8 cellular contexts compared by ENCODE assay signal in the genomic region with DNA sequence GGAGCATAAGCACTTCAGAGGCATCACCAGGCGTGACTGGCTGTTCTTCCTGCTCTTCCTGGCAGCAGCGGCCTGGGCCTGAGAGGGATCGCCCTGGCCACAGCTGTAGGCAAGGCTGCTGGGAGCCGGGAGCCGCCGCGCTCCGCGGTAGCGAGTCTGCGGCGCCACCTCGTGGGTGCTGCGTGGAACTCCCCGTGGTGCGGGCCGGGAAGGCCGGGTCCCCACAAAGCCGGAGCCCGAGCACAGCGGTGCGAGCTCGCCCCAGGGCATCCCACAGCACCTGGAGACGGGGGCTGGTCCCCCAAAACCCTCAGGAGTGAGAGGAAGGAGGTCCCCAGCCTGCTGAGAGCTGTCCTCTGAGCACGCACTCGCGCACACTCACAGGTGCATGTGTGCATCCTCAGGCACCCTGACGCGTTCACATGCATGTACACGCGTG.
DNase-seq lines count a peak whose midpoint lies in the region; TF ChIP-seq lines count a peak whose summit lies in the region.
"Not testable (repeated sequence)": the region's sequence is repeated elsewhere in the genome, so short reads cannot be mapped to it uniquely, and the experiment has no call there.

No MANE protein-coding gene starts in this region.

- POLR2A ChIA-PET in OCI-LY7 (lab: Charles Lee), result not testable (repeated sequence)

- peak overlapping the region; percentile 56 for H3K27ac ChIP-seq in OCI-LY7 (ENCODE audit: low read depth, low read length, poor library complexity, severe bottlenecking)

- CTCF ChIA-PET in OCI-LY7 (lab: Charles Lee; ENCODE audit: unreplicated experiment), result not testable (repeated sequence)

- in situ Hi-C loops in astrocyte of the cerebellum (cut with HindIII; ENCODE audit: low sequenced_read_pairs), result not testable (repeated sequence)

- not testable (repeated sequence) for BruUV-seq in OCI-LY7 (replicated peaks; lab: Mats Ljungman, UMichigan)

- not testable (repeated sequence) for H3K36me3 ChIP-seq in OCI-LY7 (ENCODE audit: insufficient read depth, low read length)

- not testable (repeated sequence) for H3K79me2 ChIP-seq in OCI-LY7 (ENCODE audit: insufficient read depth, low read depth, low read length)

- intact Hi-C loops in OCI-LY7 (cut with micrococcal nuclease; ENCODE audit: unreplicated experiment), result loop anchor here (5.0 kb wide), 1 partner anchor 201 kb away; no protein-coding TSS in a partner anchor
- intact Hi-C loops in posterior vena cava (cut with DNase I), result not testable (repeated sequence)

- not testable (repeated sequence) for H3K9me2 ChIP-seq in OCI-LY7 (ENCODE audit: insufficient read depth, low read length)

- H3K4me2 ChIP-seq in OCI-LY7 (ENCODE audit: low read length), result peak overlapping the region; percentile 39; the same call in 1 of the 2 replicates

- not testable (repeated sequence) for H3K9me3 ChIP-seq in OCI-LY7 (ENCODE audit: low read length)

- not testable (repeated sequence) for H3K4me3 ChIP-seq in OCI-LY7 (ENCODE audit: low read depth, low read length, poor library complexity, severe bottlenecking); astrocyte of the cerebellum (ENCODE audit: low read depth, low read length); fibroblast of villous mesenchyme (ENCODE audit: low read depth, low read length)

- TF ChIP-seq CTCF in OCI-LY7 (conservative IDR thresholded peaks at IDR 0.05; ENCODE audit: low read length) (peak; percentile 74), astrocyte of the cerebellum (IDR thresholded peaks at IDR 0.05; ENCODE audit: low read depth, low read length, missing control alignments) (peak; percentile 17), fibroblast of villous mesenchyme (IDR thresholded peaks at IDR 0.05; ENCODE audit: insufficient read depth, low read depth, low read length) (peak; percentile 29)

- H3K4me1 ChIP-seq in OCI-LY7 (ENCODE audit: insufficient read depth, low read length, poor library complexity, severe bottlenecking), result peaks cover 28% of the 10 kb centered on the region

- H4K20me1 ChIP-seq in OCI-LY7 (ENCODE audit: insufficient read depth, low read length), result not testable (repeated sequence)

- H2AFZ ChIP-seq in OCI-LY7 (ENCODE audit: low read length), result not testable (repeated sequence)

- DNase-seq in COR-L47 (lab: John Stamatoyannopoulos, UW) (peak; percentile 1), HT1080 (ENCODE audit: low read depth) (peak; percentile 49), OCI-LY7 (ENCODE audit: low spot score) (peak; percentile 56), fibroblast of villous mesenchyme (ENCODE audit: low read depth) (peak; percentile 22), left kidney (ENCODE audit: low read depth, low spot score) (peak; percentile 1), posterior vena cava (ENCODE audit: low spot score) (peak; percentile 90), ureter (ENCODE audit: low spot score) (peak; percentile 71)
- not testable (repeated sequence) for DNase-seq in astrocyte of the cerebellum (ENCODE audit: low read depth)

Comparison
In these comparisons a context has a peak if more than half of its experiments do, and no peak if none do; other contexts are left out.
1. CTCF ChIP-seq: peak in every context shown above with its lines; median percentile 74 in OCI-LY7; 29 in fibroblast of villous mesenchyme; 17 in astrocyte of the cerebellum.